In the genomic region with DNA sequence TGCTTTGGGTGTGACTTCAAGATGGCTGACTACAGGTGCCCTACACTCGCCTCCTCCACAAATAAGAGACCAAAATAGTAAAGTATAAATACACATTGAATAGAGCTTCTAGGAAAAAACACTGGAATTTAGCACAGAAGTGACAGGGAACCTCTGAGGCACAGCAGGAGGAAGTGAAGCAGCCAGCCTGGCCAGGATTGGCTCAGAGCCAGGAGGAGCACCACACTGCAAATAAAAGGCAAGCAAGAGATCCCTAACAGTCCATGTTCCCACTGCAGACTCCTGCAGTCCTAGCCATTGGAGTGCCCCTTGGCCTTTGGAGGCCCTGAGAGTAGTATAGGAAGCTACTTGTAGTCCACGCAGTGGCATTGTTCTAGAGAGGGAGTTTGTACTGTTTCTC, we compare ENCODE assay signal across 14 cellular contexts.
DNase-seq lines count a peak whose midpoint lies in the region; ATAC-seq, FAIRE-seq and TF ChIP-seq lines count a peak whose summit lies in the region.
"Had no signal": no experiment of that assay in that cellular context is flagged by ENCODE, and none has a peak within 500 bp of the region (broad histone marks: within the 10 kb centered on the region; RNA-seq: fewer than 3 reads in every experiment).

No MANE protein-coding gene starts in this region.

- intact Hi-C loops in K562 (cut with micrococcal nuclease) (no loop called here), vagina (cut with DNase I) (no loop called here)

- no peaks in the 10 kb centered on the region for H3K36me3 ChIP-seq in K562 (ENCODE audit: control insufficient read depth, insufficient read depth, low read length)
- H3K36me3 ChIP-seq in vagina, result no peaks in the 10 kb centered on the region
- H3K36me3 ChIP-seq: upper lobe of left lung had no signal

- H3K27ac ChIP-seq in K562 (ENCODE audit: extremely low read depth, low read depth, low read length), result no peak overlapping the region
- H3K27ac ChIP-seq in vagina, result no peak overlapping the region
- H3K27ac ChIP-seq: upper lobe of left lung had no signal

- H3K4me2 ChIP-seq in K562 (ENCODE audit: insufficient read depth, low read length), result no peak overlapping the region

- CTCF ChIA-PET in K562 (lab: Yijun Ruan, JAX; ENCODE audit: low intra/inter-chr PET ratio), result no interaction called here

- H3K9me3 ChIP-seq in K562 (replicated peaks; ENCODE audit: control insufficient read depth, insufficient read depth, low read depth, low read length), result no peaks in the 10 kb centered on the region
- H3K9me3 ChIP-seq in vagina, result no peaks in the 10 kb centered on the region

- in situ Hi-C loops in K562 (cut with MboI), result no loop called here

- no peak overlapping the region for H3K9ac ChIP-seq in K562 (ENCODE audit: insufficient read depth in 1 of 2, low read depth in 2 of 2, low read length in 2 of 2)

- DNase-seq in NCI-H2171 treated with DMSO at 0.1 percent for 48 hours (lab: John Stamatoyannopoulos, UW), result peak; percentile 7
- DNase-seq in NCI-H2171 (lab: John Stamatoyannopoulos, UW), result no peak
- peak; percentile 65 for DNase-seq in MV-4-11 (lab: John Stamatoyannopoulos, UW)
- no peak for DNase-seq in K562 (ENCODE audit: extremely low read depth in 1 of 4, low spot score in 3 of 4)
- DNase-seq in renal cortical epithelial cell (ENCODE audit: low read depth), result peak; percentile 3
- no peak for DNase-seq in DMS153 treated with DMSO at 0.1 percent for 48 hours (lab: John Stamatoyannopoulos, UW; ENCODE audit: unreplicated experiment)
- no peak for DNase-seq in vagina (ENCODE audit: extremely low spot score in 2 of 2)
- no peak for DNase-seq in D721Med (ENCODE audit: insufficient read length, low spot score)
- DNase-seq: activated CD4-positive, alpha-beta T cell treated with anti-CD3 and anti-CD28 coated beads, Interleukin-2, amount 50 U/mL, for 1 hour; effector memory CD8-positive, alpha-beta T cell; GOT3; stimulated activated CD4-positive, alpha-beta T cell treated with anti-CD3 and anti-CD28 coated beads, Interleukin-2, amount 100 ng/mL, for 48 hours; upper lobe of left lung had no signal

- H3K27me3 ChIP-seq in K562 (ENCODE audit: control insufficient read depth in 2 of 2, insufficient read depth in 2 of 2, low read length in 2 of 2) (no peaks in the 10 kb centered on the region), vagina (no peaks in the 10 kb centered on the region)
- H3K27me3 ChIP-seq: upper lobe of left lung had no signal

- TF ChIP-seq RAD21 in K562 (CRISPR knock-in tag; conservative IDR thresholded peaks at IDR 0.05 in 1 of 2, IDR thresholded peaks at IDR 0.05 in 1 of 2), result no peak

- TF ChIP-seq POLR2A in K562 (conservative IDR thresholded peaks at IDR 0.05) (no peak), vagina (IDR thresholded peaks at IDR 0.05) (no peak)

- H3K9me1 ChIP-seq in K562 (ENCODE audit: control insufficient read depth, insufficient read depth, low read length), result no peaks in the 10 kb centered on the region

- BruUV-seq in K562 (replicated peaks; lab: Mats Ljungman, UMichigan), result no TSS peak

- no peak for FAIRE-seq in K562 (lab: Jason Lieb, UNC)
- FAIRE-seq in D721Med (lab: Jason Lieb, UNC), result no peak
- FAIRE-seq: keratinocyte had no signal

- no peak for ATAC-seq in K562
- ATAC-seq: effector memory CD8-positive, alpha-beta T cell had no signal

- H3K4me3 ChIP-seq in K562 (no peak overlapping the region), vagina (no peak overlapping the region)
- H3K4me3 ChIP-seq: upper lobe of left lung had no signal

- H3K4me1 ChIP-seq in K562 (replicated peaks in 1 of 2; ENCODE audit: control insufficient read depth in 2 of 2, insufficient read depth in 2 of 2, low read length in 2 of 2), result no peaks in the 10 kb centered on the region
- H3K4me1 ChIP-seq in vagina, result no peaks in the 10 kb centered on the region
- H3K4me1 ChIP-seq: upper lobe of left lung had no signal

- POLR2A ChIA-PET in K562 (lab: Yijun Ruan, JAX), result no interaction called here

- WGBS in K562 (ENCODE audit: insufficient coverage, low coverage, missing lambda C conversion rate), result 0% methylated on average over 2 of the region's 2 CpGs

- H3K79me2 ChIP-seq in K562 (ENCODE audit: control insufficient read depth, insufficient read depth, low read length), result no peaks in the 10 kb centered on the region

- no peak overlapping the region for H2AFZ ChIP-seq in K562 (ENCODE audit: low read depth, low read length)

- H4K20me1 ChIP-seq in K562 (replicated peaks; ENCODE audit: control insufficient read depth, insufficient read depth, low read length), result no peaks in the 10 kb centered on the region

- no peak for TF ChIP-seq EP300 in K562 (IDR thresholded peaks at IDR 0.05; ENCODE audit: low read length)

- no peak for TF ChIP-seq CTCF in K562 (IDR thresholded peaks at IDR 0.05 in 2 of 3, conservative IDR thresholded peaks at IDR 0.05 in 1 of 3; ENCODE audit: insufficient read depth in 2 of 3, low read depth in 1 of 3, low read length in 3 of 3)
- TF ChIP-seq CTCF in vagina (IDR thresholded peaks at IDR 0.05), result no peak
- TF ChIP-seq CTCF in D721Med (IDR thresholded peaks at IDR 0.05; ENCODE audit: insufficient read depth, missing control alignments), result no peak

TF ChIP-seq in K562, 482 proteins besides CTCF, POLR2A, EP300 and RAD21:
- no peak for TF ChIP-seq HLTF (IDR thresholded peaks at IDR 0.05)
- peak; percentile 34; the same call in 1 of the 2 replicates for TF ChIP-seq NFIC (IDR thresholded peaks at IDR 0.05)

Comparison
In these comparisons a context has a peak if more than half of its experiments do, and no peak if none do; other contexts are left out.
1. DNase-seq: peak in NCI-H2171 treated with DMSO at 0.1 percent for 48 hours (single experiment), MV-4-11 (single experiment) and renal cortical epithelial cell (single experiment); none in NCI-H2171 (single experiment), K562 (0 of 4), DMS153 treated with DMSO at 0.1 percent for 48 hours (single experiment), vagina (0 of 2) and D721Med (single experiment).